In the genomic region with DNA sequence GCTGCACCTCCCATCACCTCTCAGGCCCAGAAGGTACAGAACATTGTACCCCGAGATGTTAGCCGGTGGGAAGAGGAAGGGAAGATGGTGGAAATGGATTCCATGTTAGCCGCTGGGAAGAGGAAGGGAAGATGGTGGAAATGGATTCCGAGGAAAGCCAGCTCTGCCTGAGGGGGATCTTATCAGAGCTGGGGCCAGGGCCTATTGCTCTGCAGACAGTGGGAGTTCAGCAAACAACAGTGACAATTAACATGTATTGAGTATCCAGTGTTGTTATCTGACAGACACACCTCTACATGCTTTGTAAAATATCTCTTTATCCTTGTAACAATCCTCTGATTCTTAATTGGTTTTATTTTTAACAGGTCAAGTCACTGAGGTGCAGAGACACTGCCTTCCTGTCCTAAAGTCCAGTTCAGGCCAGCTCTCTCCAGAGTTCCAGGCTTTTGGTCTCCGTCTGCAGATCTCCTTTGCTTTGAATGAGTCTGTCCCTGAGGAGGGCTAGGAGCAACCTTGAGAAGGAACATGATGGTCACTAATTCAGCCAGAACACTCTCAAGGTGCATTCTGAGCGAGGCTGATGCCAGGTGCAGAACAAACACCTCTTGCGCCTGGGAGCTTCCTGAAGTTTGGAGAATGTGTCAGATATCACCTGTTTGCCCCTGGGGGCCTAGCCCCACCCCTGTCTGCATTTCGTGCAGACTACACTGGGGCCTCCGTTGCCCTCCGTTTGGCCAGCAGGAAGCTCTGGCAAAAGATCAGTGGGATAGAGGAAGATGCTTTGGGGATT, we compare ENCODE assay signal across 22 cellular contexts.
DNase-seq lines count a peak whose midpoint lies in the region; ATAC-seq and TF ChIP-seq lines count a peak whose summit lies in the region.
"Had no signal": no experiment of that assay in that cellular context is flagged by ENCODE, and none has a peak within 500 bp of the region (broad histone marks: within the 10 kb centered on the region; RNA-seq: fewer than 3 reads in every experiment).

No MANE protein-coding gene starts in this region.

- BruUV-seq in PC-9 (replicated peaks; lab: Mats Ljungman, UMichigan) = no TSS peak

- peak overlapping the region; percentile 63 for H3K4me2 ChIP-seq in PC-9

- intact Hi-C loops in PC-9 (cut with micrococcal nuclease; ENCODE audit: unreplicated experiment) = no loop called here

- no peak overlapping the region for H3K27ac Mint-ChIP-seq in natural killer cell treated with Interleukin-12 subunit alpha and Interleukin-12 subunit beta and Interleukin-15 and Interleukin-18, amount 100 ng/mL, for 72 hours

- POLR2A ChIA-PET in PC-9 (lab: Charles Lee; ENCODE audit: unreplicated experiment) = interaction anchor here (0.7 kb wide), 1 partner anchor 14 kb away, joined by 3 read pairs; no protein-coding TSS in a partner anchor

- TF ChIP-seq POLR2A in Peyer's patch (IDR thresholded peaks at IDR 0.05) = no peak

- H3K79me2 ChIP-seq in PC-9 (ENCODE audit: low read depth) = no peaks in the 10 kb centered on the region

- DNase-seq in H7 (peak; percentile 42), PC-9 (peak; percentile 53 to 85), islet precursor cell (peak; percentile 85), NCI-H1105 (lab: John Stamatoyannopoulos, UW) (no peak), medulla oblongata (ENCODE audit: extremely low spot score) (no peak), Peyer's patch (no peak)
- no peak for DNase-seq in natural killer cell treated with Interleukin-12 subunit alpha and Interleukin-12 subunit beta and Interleukin-15 and Interleukin-18, amount 100 ng/mL, for 72 hours (ENCODE audit: low spot score)
- DNase-seq: CD4-positive, CD25-positive, alpha-beta regulatory T cell; COR-L47; DMS153; GDM1; MG63; NCI-H1436; NCI-H2029; NCI-H226; NCI-H510A treated with DMSO at 0.1 percent for 48 hours; NCI-H748 treated with DMSO at 0.1 percent for 48 hours; T-helper 1 cell had no signal

- no peak overlapping the region for H3K4me3 Mint-ChIP-seq in natural killer cell treated with Interleukin-12 subunit alpha and Interleukin-12 subunit beta and Interleukin-15 and Interleukin-18, amount 100 ng/mL, for 72 hours
- H3K4me3 Mint-ChIP-seq: CD4-positive, CD25-positive, alpha-beta regulatory T cell had no signal

- no peak for ATAC-seq in natural killer cell treated with Interleukin-12 subunit alpha and Interleukin-12 subunit beta and Interleukin-15 and Interleukin-18, amount 100 ng/mL, for 72 hours
- ATAC-seq: HepG2, K562 had no signal

- H3K4me3 ChIP-seq in H7 (ENCODE audit: insufficient read depth, low read depth, low read length) (no peak overlapping the region), PC-9 (peak overlapping the region; percentile 9; the same call in 1 of the 2 replicates), Peyer's patch (no peak overlapping the region)
- H3K4me3 ChIP-seq: HAP-1, K562, MG63, SJSA1 had no signal

- H3K27me3 Mint-ChIP-seq in natural killer cell treated with Interleukin-12 subunit alpha and Interleukin-12 subunit beta and Interleukin-15 and Interleukin-18, amount 100 ng/mL, for 72 hours = peaks cover 8 to 12% of the 10 kb centered on the region in 2 donors

- TF ChIP-seq CTCF in PC-9 (conservative IDR thresholded peaks at IDR 0.05) = no peak
- TF ChIP-seq CTCF in Peyer's patch (IDR thresholded peaks at IDR 0.05) = no peak

- H2AFZ ChIP-seq in PC-9 = peak overlapping the region; percentile 56

- H3K27ac ChIP-seq in PC-9 (peak overlapping the region; percentile 66), Peyer's patch (no peak overlapping the region)
- H3K27ac ChIP-seq: SJSA1 had no signal

- H3K27me3 ChIP-seq in H7 (ENCODE audit: control insufficient read depth, insufficient read depth, low read length) = no peaks in the 10 kb centered on the region
- no peaks in the 10 kb centered on the region for H3K27me3 ChIP-seq in PC-9 (ENCODE audit: insufficient read depth, low read depth)
- H3K27me3 ChIP-seq in Peyer's patch = no peaks in the 10 kb centered on the region
- H3K27me3 ChIP-seq: MG63, SJSA1 had no signal

- peaks cover 44% of the 10 kb centered on the region for H3K4me1 ChIP-seq in PC-9 (replicated peaks; ENCODE audit: insufficient read depth)
- no peaks in the 10 kb centered on the region for H3K4me1 ChIP-seq in Peyer's patch
- H3K4me1 ChIP-seq: HAP-1 had no signal

- H3K36me3 ChIP-seq in H7 (replicated peaks; ENCODE audit: control insufficient read depth, insufficient read depth, low read length) (no peaks in the 10 kb centered on the region), PC-9 (ENCODE audit: low read depth) (no peaks in the 10 kb centered on the region), Peyer's patch (no peaks in the 10 kb centered on the region)
- H3K36me3 ChIP-seq: HAP-1, MG63, SJSA1 had no signal

- H3K9me2 ChIP-seq in PC-9 (ENCODE audit: insufficient read depth) = no peaks in the 10 kb centered on the region

- peaks cover 34% of the 10 kb centered on the region for H3F3A ChIP-seq in PC-9 (ENCODE audit: insufficient read depth, low read depth)

- H3K9me3 Mint-ChIP-seq in natural killer cell treated with Interleukin-12 subunit alpha and Interleukin-12 subunit beta and Interleukin-15 and Interleukin-18, amount 100 ng/mL, for 72 hours = no peaks in the 10 kb centered on the region

- CTCF ChIA-PET in PC-9 (lab: Charles Lee) = no interaction called here

- H4K20me1 ChIP-seq in PC-9 (ENCODE audit: insufficient read depth) = no peaks in the 10 kb centered on the region

- no peaks in the 10 kb centered on the region for H3K4me1 Mint-ChIP-seq in natural killer cell treated with Interleukin-12 subunit alpha and Interleukin-12 subunit beta and Interleukin-15 and Interleukin-18, amount 100 ng/mL, for 72 hours (ENCODE audit: low read depth in 2 of 2)
- H3K4me1 Mint-ChIP-seq: CD4-positive, CD25-positive, alpha-beta regulatory T cell had no signal

- no peaks in the 10 kb centered on the region for H3K9me3 ChIP-seq in PC-9 (ENCODE audit: insufficient read depth, low read depth)
- no peaks in the 10 kb centered on the region for H3K9me3 ChIP-seq in Peyer's patch
- H3K9me3 ChIP-seq: HAP-1, MG63, SJSA1 had no signal

- H3K36me3 Mint-ChIP-seq in natural killer cell treated with Interleukin-12 subunit alpha and Interleukin-12 subunit beta and Interleukin-15 and Interleukin-18, amount 100 ng/mL, for 72 hours = no peaks in the 10 kb centered on the region
- H3K36me3 Mint-ChIP-seq: CD4-positive, CD25-positive, alpha-beta regulatory T cell had no signal

Comparison
In these comparisons a context has a peak if more than half of its experiments do, and no peak if none do; other contexts are left out.
1. DNase-seq: peak in H7 (single experiment), PC-9 (2 of 2) and islet precursor cell (single experiment); none in NCI-H1105 (single experiment), medulla oblongata (single experiment), Peyer's patch (0 of 3) and natural killer cell treated with Interleukin-12 subunit alpha and Interleukin-12 subunit beta and Interleukin-15 and Interleukin-18, amount 100 ng/mL, for 72 hours (single experiment).